ENCODE assay signal across 8 cellular contexts in the genomic region with DNA sequence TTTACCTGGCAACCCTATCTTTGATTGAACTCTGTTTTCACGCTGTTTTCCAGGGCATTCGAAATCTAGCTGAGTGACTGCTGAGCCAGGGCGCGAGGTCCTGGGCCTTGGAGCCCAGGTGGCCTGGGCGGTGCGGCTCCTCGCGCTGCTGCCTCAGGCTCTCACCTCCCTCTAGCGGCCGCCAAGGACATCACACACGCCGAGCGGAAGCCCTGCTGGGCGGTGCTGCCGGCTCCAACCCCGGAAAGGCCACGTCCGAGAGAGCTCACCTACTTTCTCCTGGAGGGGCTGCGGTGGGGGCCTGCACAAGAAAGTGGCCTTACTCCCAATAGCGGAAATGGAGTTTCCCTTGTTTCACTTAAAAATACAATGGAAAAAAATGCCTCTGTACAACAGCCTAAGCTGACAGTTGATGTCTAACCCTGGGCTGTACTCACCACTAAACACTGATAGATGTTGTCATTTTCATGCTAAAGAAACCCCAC.
DNase-seq lines count a peak whose midpoint lies in the region; ATAC-seq, FAIRE-seq and TF ChIP-seq lines count a peak whose summit lies in the region.

No MANE protein-coding gene starts in this region.

- no peaks in the 10 kb centered on the region for H3K27me3 ChIP-seq in GM06990 (replicated peaks; ENCODE audit: control insufficient read depth, insufficient read depth, low read length)
- H3K27me3 ChIP-seq in MG63 = no peaks in the 10 kb centered on the region
- no peaks in the 10 kb centered on the region for H3K27me3 ChIP-seq in pancreas
- H3K27me3 ChIP-seq in tibial artery = no peaks in the 10 kb centered on the region

- POLR2A ChIA-PET in HEK293 (lab: Yijun Ruan, JAX) = interaction anchor here (1.0 kb wide), 1 partner anchor 77 kb away, joined by 3 read pairs; no protein-coding TSS in a partner anchor

- 0 to 1% methylated on average over 20 of the region's 20 CpGs for WGBS in pancreas, 2 donors

- H3K36me3 ChIP-seq in GM06990 (ENCODE audit: control insufficient read depth, insufficient read depth, low read length) = no peaks in the 10 kb centered on the region
- no peaks in the 10 kb centered on the region for H3K36me3 ChIP-seq in HEK293 (ENCODE audit: control insufficient read depth in 2 of 2, insufficient read depth in 1 of 2, low read length in 2 of 2)
- no peaks in the 10 kb centered on the region for H3K36me3 ChIP-seq in MG63
- H3K36me3 ChIP-seq in pancreas = no peaks in the 10 kb centered on the region
- H3K36me3 ChIP-seq in tibial artery = no peaks in the 10 kb centered on the region

- intact Hi-C loops in pancreas (cut with DNase I) = loop anchor here in 2 of 3 donors (5.0 to 10.0 kb wide), 2 partner anchors 87 to 95 kb away; no protein-coding TSS in a partner anchor
- intact Hi-C loops in tibial artery (cut with DNase I; ENCODE audit: low total_unique reads) = no loop called here

- CTCF ChIA-PET in HEK293 (lab: Yijun Ruan, JAX) = interaction anchor here (0.6 to 3.3 kb wide), 46 partner anchors 9 to 1098 kb away, joined by 3 to 47 read pairs (median 4); a partner anchor contains a TSS

- no peak for FAIRE-seq in pancreas (lab: Jason Lieb, UNC)

- TF ChIP-seq CTCF in GM06990 (IDR thresholded peaks at IDR 0.05; ENCODE audit: insufficient read depth, low read length, poor library complexity, severe bottlenecking) (peak; percentile 99), HEK293 (tag by site-specific recombination; IDR thresholded peaks at IDR 0.05) (peak; percentile 86), pancreas (IDR thresholded peaks at IDR 0.05) (peak; percentile 87 to 96 (median 92)), tibial artery (IDR thresholded peaks at IDR 0.05) (peak; percentile 79 to 88)

- H3K27ac ChIP-seq in HEK293 (ENCODE audit: extremely low read depth, low read depth, low read length) = no peak overlapping the region
- peak overlapping the region in 3 of 4 donors; percentile 6 to 53 (median 22) for H3K27ac ChIP-seq in pancreas
- no peak overlapping the region for H3K27ac ChIP-seq in tibial artery

- H3K9me3 ChIP-seq in HEK293 (ENCODE audit: control insufficient read depth, insufficient read depth, low read depth, low read length) (no peaks in the 10 kb centered on the region), MG63 (no peaks in the 10 kb centered on the region), pancreas (no peaks in the 10 kb centered on the region), tibial artery (no peaks in the 10 kb centered on the region)

- no peaks in the 10 kb centered on the region for H3K4me1 ChIP-seq in HEK293 (ENCODE audit: control insufficient read depth, insufficient read depth, low read length)
- H3K4me1 ChIP-seq in pancreas = peaks cover 3 to 34% (median 19%) of the 10 kb centered on the region in 3 donors
- peaks cover 0 to 8% (median 2%) of the 10 kb centered on the region in 4 donors for H3K4me1 ChIP-seq in tibial artery

- peak; percentile 96 to 98 (median 98) for ATAC-seq in pancreas

- H3K4me3 ChIP-seq in GM06990 (replicated peaks; ENCODE audit: low read depth, low read length) (0 out of 2 replicates have a peak overlapping the region, but pooled peaks have one; percentile 27), HEK293 (ENCODE audit: low read depth, low read length) (no peak overlapping the region), MG63 (peak overlapping the region; percentile 19), pancreas (peak overlapping the region in 1 of 4 donors; percentile 23), tibial artery (peak overlapping the region; percentile 10 to 43)

- DNase-seq in GM06990 (ENCODE audit: extremely low read depth, insufficient read length) (peak; percentile 75), MG63 (peak; percentile 77), SK-N-DZ (ENCODE audit: low spot score) (peak; percentile 83), globus pallidus (ENCODE audit: low spot score) (peak; percentile 68), pancreas (peak; percentile 80 to 94 (median 88)), tibial artery (peak; percentile 56 to 82)
- peak; percentile 83 for DNase-seq in activated naive CD4-positive, alpha-beta T cell treated with Interleukin-2 at 50 U/mL for 16 hours

TF ChIP-seq in HEK293, 187 proteins besides CTCF, POLR2A, EP300 and RAD21 (continues in another document):
- TF ChIP-seq, protein P1, sequence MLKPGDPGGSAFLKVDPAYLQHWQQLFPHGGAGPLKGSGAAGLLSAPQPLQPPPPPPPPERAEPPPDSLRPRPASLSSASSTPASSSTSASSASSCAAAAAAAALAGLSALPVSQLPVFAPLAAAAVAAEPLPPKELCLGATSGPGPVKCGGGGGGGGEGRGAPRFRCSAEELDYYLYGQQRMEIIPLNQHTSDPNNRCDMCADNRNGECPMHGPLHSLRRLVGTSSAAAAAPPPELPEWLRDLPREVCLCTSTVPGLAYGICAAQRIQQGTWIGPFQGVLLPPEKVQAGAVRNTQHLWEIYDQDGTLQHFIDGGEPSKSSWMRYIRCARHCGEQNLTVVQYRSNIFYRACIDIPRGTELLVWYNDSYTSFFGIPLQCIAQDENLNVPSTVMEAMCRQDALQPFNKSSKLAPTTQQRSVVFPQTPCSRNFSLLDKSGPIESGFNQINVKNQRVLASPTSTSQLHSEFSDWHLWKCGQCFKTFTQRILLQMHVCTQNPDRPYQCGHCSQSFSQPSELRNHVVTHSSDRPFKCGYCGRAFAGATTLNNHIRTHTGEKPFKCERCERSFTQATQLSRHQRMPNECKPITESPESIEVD (tag by site-specific recombination; IDR thresholded peaks at IDR 0.05) = no peak
- TF ChIP-seq ZBTB48 (tag by site-specific recombination; IDR thresholded peaks at IDR 0.05) = no peak
- TF ChIP-seq ZNF16 (tag by site-specific recombination; IDR thresholded peaks at IDR 0.05; ENCODE audit: low read depth) = no peak
- TF ChIP-seq ZIC2 (tag by site-specific recombination; IDR thresholded peaks at IDR 0.05) = peak; percentile 69
- TF ChIP-seq ZNF600 (tag by site-specific recombination; IDR thresholded peaks at IDR 0.05) = peak; percentile 54
- peak; percentile 62; the same call in 1 of the 2 replicates for TF ChIP-seq PRDM1 (tag by site-specific recombination; IDR thresholded peaks at IDR 0.05)
- no peak for TF ChIP-seq OVOL3 (tag by site-specific recombination; IDR thresholded peaks at IDR 0.05)
- TF ChIP-seq SALL2 (tag by site-specific recombination; IDR thresholded peaks at IDR 0.05; ENCODE audit: borderline replicate concordance) = no peak
- no peak for TF ChIP-seq ZNF184 (tag by site-specific recombination; IDR thresholded peaks at IDR 0.05)
- no peak for TF ChIP-seq ZNF768 (tag by site-specific recombination; IDR thresholded peaks at IDR 0.05)
- no peak for TF ChIP-seq ZNF169 (tag by site-specific recombination; IDR thresholded peaks at IDR 0.05)
- TF ChIP-seq SP7 (tag by site-specific recombination; IDR thresholded peaks at IDR 0.05) = no peak; the same call in 1 of the 2 replicates
- TF ChIP-seq ZNF2 (tag by site-specific recombination; IDR thresholded peaks at IDR 0.05) = peak; percentile 91
- TF ChIP-seq ZNF324 (tag by site-specific recombination; IDR thresholded peaks at IDR 0.05) = no peak
- TF ChIP-seq FEZF1 (tag by site-specific recombination; IDR thresholded peaks at IDR 0.05) = no peak
- TF ChIP-seq, protein P2, sequence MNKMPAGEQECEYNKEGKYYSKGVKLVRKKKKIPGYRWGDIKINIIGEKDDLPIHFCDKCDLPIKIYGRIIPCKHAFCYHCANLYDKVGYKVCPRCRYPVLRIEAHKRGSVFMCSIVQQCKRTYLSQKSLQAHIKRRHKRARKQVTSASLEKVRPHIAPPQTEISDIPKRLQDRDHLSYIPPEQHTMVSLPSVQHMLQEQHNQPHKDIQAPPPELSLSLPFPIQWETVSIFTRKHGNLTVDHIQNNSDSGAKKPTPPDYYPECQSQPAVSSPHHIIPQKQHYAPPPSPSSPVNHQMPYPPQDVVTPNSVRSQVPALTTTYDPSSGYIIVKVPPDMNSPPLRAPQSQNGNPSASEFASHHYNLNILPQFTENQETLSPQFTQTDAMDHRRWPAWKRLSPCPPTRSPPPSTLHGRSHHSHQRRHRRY (tag by site-specific recombination; IDR thresholded peaks at IDR 0.05) = no peak
- TF ChIP-seq ZNF571 (tag by site-specific recombination; IDR thresholded peaks at IDR 0.05) = no peak
- TF ChIP-seq GLIS2 (tag by site-specific recombination; IDR thresholded peaks at IDR 0.05) = no peak
- TF ChIP-seq ZNF114 (tag by site-specific recombination; IDR thresholded peaks at IDR 0.05) = no peak
- no peak for TF ChIP-seq GLI2 (tag by site-specific recombination; IDR thresholded peaks at IDR 0.05; ENCODE audit: borderline replicate concordance, low read depth)
- no peak for TF ChIP-seq ZNF423 (tag by site-specific recombination; IDR thresholded peaks at IDR 0.05)
- TF ChIP-seq ZBTB8A (tag by site-specific recombination; IDR thresholded peaks at IDR 0.05) = 0 out of 2 replicates have a peak, but pooled peaks have one; percentile 14
- no peak for TF ChIP-seq ZNF133 (tag by site-specific recombination; IDR thresholded peaks at IDR 0.05)
- TF ChIP-seq ZNF585B (tag by site-specific recombination; IDR thresholded peaks at IDR 0.05) = no peak
- TF ChIP-seq ZBTB17 (tag by site-specific recombination; IDR thresholded peaks at IDR 0.05) = 0 out of 2 replicates have a peak, but pooled peaks have one; percentile 22
- TF ChIP-seq ZNF311 (tag by site-specific recombination; IDR thresholded peaks at IDR 0.05; ENCODE audit: borderline replicate concordance) = no peak
- TF ChIP-seq, protein P3, sequence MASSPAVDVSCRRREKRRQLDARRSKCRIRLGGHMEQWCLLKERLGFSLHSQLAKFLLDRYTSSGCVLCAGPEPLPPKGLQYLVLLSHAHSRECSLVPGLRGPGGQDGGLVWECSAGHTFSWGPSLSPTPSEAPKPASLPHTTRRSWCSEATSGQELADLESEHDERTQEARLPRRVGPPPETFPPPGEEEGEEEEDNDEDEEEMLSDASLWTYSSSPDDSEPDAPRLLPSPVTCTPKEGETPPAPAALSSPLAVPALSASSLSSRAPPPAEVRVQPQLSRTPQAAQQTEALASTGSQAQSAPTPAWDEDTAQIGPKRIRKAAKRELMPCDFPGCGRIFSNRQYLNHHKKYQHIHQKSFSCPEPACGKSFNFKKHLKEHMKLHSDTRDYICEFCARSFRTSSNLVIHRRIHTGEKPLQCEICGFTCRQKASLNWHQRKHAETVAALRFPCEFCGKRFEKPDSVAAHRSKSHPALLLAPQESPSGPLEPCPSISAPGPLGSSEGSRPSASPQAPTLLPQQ (tag by site-specific recombination; IDR thresholded peaks at IDR 0.05) = peak; percentile 34; the same call in 1 of the 2 replicates
- no peak for TF ChIP-seq ZFP41 (tag by site-specific recombination; IDR thresholded peaks at IDR 0.05; ENCODE audit: borderline replicate concordance)
- no peak for TF ChIP-seq ZNF10 (tag by site-specific recombination; IDR thresholded peaks at IDR 0.05)
- peak; percentile 65; the same call in 1 of the 2 replicates for TF ChIP-seq ZNF561 (tag by site-specific recombination; IDR thresholded peaks at IDR 0.05; ENCODE audit: borderline replicate concordance)
- no peak for TF ChIP-seq ZNF202 (tag by site-specific recombination; IDR thresholded peaks at IDR 0.05; ENCODE audit: borderline replicate concordance)

Comparison
In these comparisons a context has a peak if more than half of its experiments do, and no peak if none do; other contexts are left out.
1. H3K27ac ChIP-seq: peak in pancreas (3 of 4); none in HEK293 (single experiment) and tibial artery (0 of 2).
2. Peak in every context shown above with its lines, with median percentiles within 50 percentile points of each other: DNase-seq and CTCF ChIP-seq.